1 cellular context compared by ENCODE assay signal in genomic region chr6:33988121-33989015, GRCh38.
TF ChIP-seq lines count a peak whose summit lies in the region.

No MANE protein-coding gene starts in this region.

TF ChIP-seq in HepG2, 621 proteins besides CTCF, POLR2A, EP300 and RAD21 (continued from another document and continues in another):
- TF ChIP-seq ZBTB2 (CRISPR knock-in tag; IDR thresholded peaks at IDR 0.05; ENCODE audit: low read depth) (no peak), ZNF362 (CRISPR knock-in tag; IDR thresholded peaks at IDR 0.05; ENCODE audit: borderline replicate concordance) (peak; percentile 99), NR3C1 (CRISPR knock-in tag; IDR thresholded peaks at IDR 0.05) (no peak), JUND (CRISPR knock-in tag; IDR thresholded peaks at IDR 0.05) (no peak), NFYC (CRISPR knock-in tag; IDR thresholded peaks at IDR 0.05) (peak; percentile 44; the same call in 1 of the 2 replicates), STAT5B (CRISPR knock-in tag; IDR thresholded peaks at IDR 0.05) (no peak), ZBTB49 (CRISPR knock-in tag; IDR thresholded peaks at IDR 0.05; ENCODE audit: borderline replicate concordance) (0 out of 2 replicates have a peak, but pooled peaks have one; percentile 8), RFXAP (CRISPR knock-in tag; IDR thresholded peaks at IDR 0.05; ENCODE audit: borderline replicate concordance) (peak; percentile 86; the same call in 1 of the 2 replicates), CSRNP1 (CRISPR knock-in tag; IDR thresholded peaks at IDR 0.05) (peak; percentile 65; the same call in 1 of the 2 replicates), TCF7L2 (IDR thresholded peaks at IDR 0.05; ENCODE audit: low read depth, low read length) (no peak), SMARCC2 (IDR thresholded peaks at IDR 0.05) (no peak), MIER3 (CRISPR knock-in tag; IDR thresholded peaks at IDR 0.05; ENCODE audit: borderline replicate concordance) (peak; percentile 95; the same call in 1 of the 2 replicates), KLF15 (CRISPR knock-in tag; IDR thresholded peaks at IDR 0.05; ENCODE audit: borderline replicate concordance) (peak; percentile 66; the same call in 1 of the 2 replicates), ZNF143 (CRISPR knock-in tag; IDR thresholded peaks at IDR 0.05) (no peak), RAD51 (IDR thresholded peaks at IDR 0.05; ENCODE audit: borderline replicate concordance) (no peak), ZBTB8A (CRISPR knock-in tag; IDR thresholded peaks at IDR 0.05; ENCODE audit: borderline replicate concordance, low read depth) (no peak), GATA4 (IDR thresholded peaks at IDR 0.05; ENCODE audit: borderline replicate concordance, low read depth) (no peak; the same call in 1 of the 2 replicates), SP1 (IDR thresholded peaks at IDR 0.05) (no peak), SP1 (CRISPR knock-in tag; IDR thresholded peaks at IDR 0.05) (peak; percentile 20; the same call in 1 of the 2 replicates), ZBTB26 (CRISPR knock-in tag; IDR thresholded peaks at IDR 0.05; ENCODE audit: borderline replicate concordance) (peak; percentile 50; the same call in 1 of the 2 replicates), ZKSCAN1 (IDR thresholded peaks at IDR 0.05; ENCODE audit: low read length) (no peak; the same call in 1 of the 2 replicates), MLLT10 (CRISPR knock-in tag; IDR thresholded peaks at IDR 0.05) (no peak), FOSL2 (CRISPR knock-in tag; IDR thresholded peaks at IDR 0.05) (peak; percentile 70), ZNF503 (CRISPR knock-in tag; IDR thresholded peaks at IDR 0.05) (peak; percentile 100), KDM5A (IDR thresholded peaks at IDR 0.05; ENCODE audit: borderline replicate concordance, low read length) (no peak), PAX8 (CRISPR knock-in tag; IDR thresholded peaks at IDR 0.05; ENCODE audit: borderline replicate concordance) (no peak), SMYD3 (CRISPR knock-in tag; IDR thresholded peaks at IDR 0.05) (peak; percentile 80; the same call in 1 of the 2 replicates), JDP2 (CRISPR knock-in tag; IDR thresholded peaks at IDR 0.05; ENCODE audit: borderline replicate concordance) (no peak), ZNF251 (CRISPR knock-in tag; IDR thresholded peaks at IDR 0.05) (no peak), ZBTB37 (CRISPR knock-in tag; IDR thresholded peaks at IDR 0.05) (no peak), ZNF34 (CRISPR knock-in tag; IDR thresholded peaks at IDR 0.05; ENCODE audit: borderline replicate concordance) (no peak), KLF9 (CRISPR knock-in tag; IDR thresholded peaks at IDR 0.05; ENCODE audit: low read depth) (peak; percentile 77; the same call in 1 of the 2 replicates), PAF1 (CRISPR knock-in tag; IDR thresholded peaks at IDR 0.05) (no peak), TBL1XR1 (IDR thresholded peaks at IDR 0.05; ENCODE audit: borderline replicate concordance, low read length, partially characterized antibody) (peak; percentile 87), FOXA3 (CRISPR knock-in tag; IDR thresholded peaks at IDR 0.05) (peak; percentile 100), ELF3 (CRISPR knock-in tag; IDR thresholded peaks at IDR 0.05) (peak; percentile 95), TRAFD1 (CRISPR knock-in tag; IDR thresholded peaks at IDR 0.05; ENCODE audit: borderline replicate concordance) (no peak), HOXA5 (CRISPR knock-in tag; IDR thresholded peaks at IDR 0.05) (peak; percentile 96), ZNF670 (CRISPR knock-in tag; IDR thresholded peaks at IDR 0.05; ENCODE audit: borderline replicate concordance) (no peak), ZNF704 (CRISPR knock-in tag; IDR thresholded peaks at IDR 0.05; ENCODE audit: borderline replicate concordance) (peak; percentile 56; the same call in 1 of the 2 replicates), HOXA7 (CRISPR knock-in tag; IDR thresholded peaks at IDR 0.05) (no peak), ZNF678 (CRISPR knock-in tag; IDR thresholded peaks at IDR 0.05) (no peak), ZSCAN5A (CRISPR knock-in tag; IDR thresholded peaks at IDR 0.05; ENCODE audit: borderline replicate concordance) (peak; percentile 88; the same call in 1 of the 2 replicates), ZNF597 (CRISPR knock-in tag; IDR thresholded peaks at IDR 0.05) (no peak), ZNF160 (CRISPR knock-in tag; IDR thresholded peaks at IDR 0.05) (peak; percentile 66; the same call in 1 of the 2 replicates)
